ENCODE assay signal across 2 cellular contexts in genomic region chr1:190464686-190465085, GRCh38.
A peak's percentile ranks its signal among the peaks of the same experiment; 100 is the strongest.
TF ChIP-seq lines count a peak whose summit lies in the region.

No MANE protein-coding gene starts in this region.

TF ChIP-seq in HepG2, 621 proteins besides CTCF, POLR2A, EP300 and RAD21:
- TF ChIP-seq MAFK (conservative IDR thresholded peaks at IDR 0.05 in 1 of 2, IDR thresholded peaks at IDR 0.05 in 1 of 2; ENCODE audit: low read length in 2 of 2) (peak; percentile 45 to 64; a peak in 3 of 4 replicates), ZNF337 (CRISPR knock-in tag; IDR thresholded peaks at IDR 0.05; ENCODE audit: borderline replicate concordance, low read depth) (no peak), ZFP91 (CRISPR knock-in tag; IDR thresholded peaks at IDR 0.05; ENCODE audit: borderline replicate concordance) (no peak), NFIB (CRISPR knock-in tag; IDR thresholded peaks at IDR 0.05; ENCODE audit: borderline replicate concordance) (no peak), MAFF (IDR thresholded peaks at IDR 0.05; ENCODE audit: low read depth, low read length) (peak; percentile 50)

TF ChIP-seq in IMR-90, 13 proteins besides CTCF, POLR2A, EP300 and RAD21:
- no peak for TF ChIP-seq MXI1 (IDR thresholded peaks at IDR 0.05; ENCODE audit: borderline replicate concordance, low read depth, low read length)
- no peak for TF ChIP-seq CHD1 (IDR thresholded peaks at IDR 0.05; ENCODE audit: low read depth, low read length)
- TF ChIP-seq SMC3 (IDR thresholded peaks at IDR 0.05; ENCODE audit: low read depth, low read length) = no peak
- TF ChIP-seq MAZ (IDR thresholded peaks at IDR 0.05; ENCODE audit: borderline replicate concordance, low read depth, low read length) = no peak
- peak; percentile 54 for TF ChIP-seq MAFK (IDR thresholded peaks at IDR 0.05; ENCODE audit: low read depth, low read length)
- no peak for TF ChIP-seq ELK1 (IDR thresholded peaks at IDR 0.05; ENCODE audit: borderline replicate concordance, low read depth, low read length)
- no peak for TF ChIP-seq FOS (IDR thresholded peaks at IDR 0.05; ENCODE audit: low read depth, low read length)
- no peak for TF ChIP-seq USF2 (IDR thresholded peaks at IDR 0.05; ENCODE audit: low read depth, low read length)
TF ChIP-seq in IMR-90: peak in this region for 1.
